Comparison of ENCODE assay signal across 2 cellular contexts in genomic region chr22:44807232-44807631, GRCh38.
TF ChIP-seq lines count a peak whose summit lies in the region.

No MANE protein-coding gene starts in this region.

TF ChIP-seq in GM23338, 12 proteins besides CTCF, POLR2A, EP300 and RAD21:
- TF ChIP-seq REST (IDR thresholded peaks at IDR 0.05; ENCODE audit: unreplicated experiment) (no peak), POLR2AphosphoS5 (IDR thresholded peaks at IDR 0.05; ENCODE audit: low read depth) (no peak), EZH2phosphoT487 (IDR thresholded peaks at IDR 0.05; ENCODE audit: unreplicated experiment) (no peak), ZNF462 (CRISPR knock-in tag; IDR thresholded peaks at IDR 0.05) (no peak), EZH2 (IDR thresholded peaks at IDR 0.05; ENCODE audit: low read depth, unreplicated experiment) (no peak), NANOG (IDR thresholded peaks at IDR 0.05; ENCODE audit: borderline replicate concordance) (no peak), JUNB (IDR thresholded peaks at IDR 0.05; ENCODE audit: unreplicated experiment) (no peak), ZNF331 (CRISPR knock-in tag; IDR thresholded peaks at IDR 0.05; ENCODE audit: low read depth) (no peak), ETS1 (IDR thresholded peaks at IDR 0.05) (no peak)

TF ChIP-seq in WTC11, 78 proteins besides CTCF, POLR2A, EP300 and RAD21 (continued from another document):
- TF ChIP-seq FOXP4 (CRISPR knock-in tag; IDR thresholded peaks at IDR 0.05) (0 out of 2 replicates have a peak, but pooled peaks have one; percentile 14), ZSCAN18 (CRISPR knock-in tag; IDR thresholded peaks at IDR 0.05) (no peak), RORB (CRISPR knock-in tag; IDR thresholded peaks at IDR 0.05) (no peak), USF1 (CRISPR knock-in tag; IDR thresholded peaks at IDR 0.05) (no peak), TEAD1 (CRISPR knock-in tag; IDR thresholded peaks at IDR 0.05) (peak; percentile 59; the same call in 1 of the 2 replicates), ZNF121 (CRISPR knock-in tag; IDR thresholded peaks at IDR 0.05) (no peak), ARID4B (CRISPR knock-in tag; IDR thresholded peaks at IDR 0.05; ENCODE audit: borderline replicate concordance) (peak; percentile 24; the same call in 1 of the 2 replicates), MAX (CRISPR knock-in tag; IDR thresholded peaks at IDR 0.05) (0 out of 2 replicates have a peak, but pooled peaks have one; percentile 41)
